In the genomic region with DNA sequence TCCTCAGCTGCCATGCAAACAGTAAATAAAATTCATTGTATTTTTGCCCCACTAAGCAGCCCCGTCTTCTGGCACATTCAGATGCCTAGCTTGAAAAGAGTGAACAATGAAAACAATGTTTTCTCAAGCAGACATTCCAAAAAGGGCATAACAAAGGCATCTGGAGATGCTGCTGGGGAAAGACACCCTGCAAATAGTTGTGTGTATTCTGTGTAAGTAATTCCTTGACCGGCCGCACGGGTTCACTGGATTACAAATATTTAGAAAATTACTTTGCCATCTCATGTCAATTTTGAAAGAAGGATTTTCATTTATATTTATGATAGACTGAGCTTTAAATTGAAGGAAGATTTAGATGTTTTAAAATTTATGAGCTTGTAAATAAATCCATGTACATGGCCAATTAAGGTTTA, we compare ENCODE assay signal across 16 cellular contexts.
A peak's percentile ranks its signal among the peaks of the same experiment; 100 is the strongest.
DNase-seq lines count a peak whose midpoint lies in the region; TF ChIP-seq lines count a peak whose summit lies in the region.
"Had no signal": no experiment of that assay in that cellular context is flagged by ENCODE, and none has a peak within 500 bp of the region (broad histone marks: within the 10 kb centered on the region; RNA-seq: fewer than 3 reads in every experiment).

No MANE protein-coding gene starts in this region.

- H3K36me3 ChIP-seq in mesendoderm (ENCODE audit: control insufficient read depth, insufficient read depth, low read length) (no peaks in the 10 kb centered on the region), transverse colon (no peaks in the 10 kb centered on the region), BE2C (no peaks in the 10 kb centered on the region)
- H3K36me3 ChIP-seq: gastrocnemius medialis had no signal

- no peak overlapping the region for H3K4me3 Mint-ChIP-seq in activated CD4-positive, alpha-beta memory T cell treated with anti-CD3 and anti-CD28 coated beads, Interleukin-2, amount 10 ng/mL, durations not matched to agents 7 days and 5 days
- H3K4me3 Mint-ChIP-seq: activated CD4-positive, alpha-beta T cell treated with anti-CD3 and anti-CD28 coated beads, Interleukin-2, amount 10 ng/mL, durations not matched to agents 7 days and 5 days; activated T-cell treated with anti-CD3 and anti-CD28 coated beads, Interleukin-2, amount 50 U/mL, for 72 hours; IgD-negative memory B cell had no signal

- peak; percentile 20 for DNase-seq in HCEC 1CT
- peak; percentile 64 for DNase-seq in choroid plexus epithelial cell (ENCODE audit: low read depth)
- DNase-seq in mesendoderm: peak; percentile 75
- no peak for DNase-seq in transverse colon
- no peak for DNase-seq in BE2C
- no peak for DNase-seq in activated CD4-positive, alpha-beta memory T cell treated with anti-CD3 and anti-CD28 coated beads, Interleukin-2, amount 10 ng/mL, durations not matched to agents 7 days and 5 days
- DNase-seq in T1000 (lab: John Stamatoyannopoulos, UW): no peak
- DNase-seq: activated CD4-positive, alpha-beta T cell treated with anti-CD3 and anti-CD28 coated beads, Interleukin-2, amount 10 ng/mL, durations not matched to agents 7 days and 5 days; activated T-cell treated with anti-CD3 and anti-CD28 coated beads, Interleukin-2, amount 50 U/mL, for 72 hours; effector memory CD4-positive, alpha-beta T cell; gastrocnemius medialis; naive B cell; NCI-H1092 treated with DMSO at 0.1 percent for 48 hours; stomach had no signal

- no peak overlapping the region for H3K4me2 ChIP-seq in mesendoderm (ENCODE audit: low read length)

- H3K79me1 ChIP-seq in mesendoderm (ENCODE audit: low read length): peaks cover 6% of the 10 kb centered on the region

- H3K4ac ChIP-seq in mesendoderm (ENCODE audit: low read depth, low read length): no peak overlapping the region

- no peak overlapping the region for H2AK5ac ChIP-seq in mesendoderm (ENCODE audit: low read length)

- no peak overlapping the region for H3K27ac Mint-ChIP-seq in activated CD4-positive, alpha-beta memory T cell treated with anti-CD3 and anti-CD28 coated beads, Interleukin-2, amount 10 ng/mL, durations not matched to agents 7 days and 5 days
- H3K27ac Mint-ChIP-seq: activated CD4-positive, alpha-beta T cell treated with anti-CD3 and anti-CD28 coated beads, Interleukin-2, amount 10 ng/mL, durations not matched to agents 7 days and 5 days; activated T-cell treated with anti-CD3 and anti-CD28 coated beads, Interleukin-2, amount 50 U/mL, for 72 hours; IgD-negative memory B cell had no signal

- no peak overlapping the region for H3K9ac ChIP-seq in mesendoderm (ENCODE audit: low read length)

- intact Hi-C loops in transverse colon (cut with DNase I; ENCODE audit: low total_unique reads): no loop called here

- no CpG with 5 or more reads among the region's 4 CpGs for WGBS in mesendoderm (ENCODE audit: extremely low coverage, insufficient coverage, low lambda C conversion rate)
- 71 to 84% methylated on average over 4 of the region's 4 CpGs for WGBS in transverse colon (ENCODE audit: low coverage in 1 of 2), 2 donors

- no peak overlapping the region for H2BK5ac ChIP-seq in mesendoderm (ENCODE audit: low read length)

- TF ChIP-seq CTCF in choroid plexus epithelial cell (conservative IDR thresholded peaks at IDR 0.05; ENCODE audit: low read depth, low read length) (peak; percentile 47), transverse colon (IDR thresholded peaks at IDR 0.05) (peak in 3 of 5 experiments; percentile 10 to 34 (median 13)), BE2C (IDR thresholded peaks at IDR 0.05; ENCODE audit: low read depth, low read length) (no peak)

- H3K4me3 ChIP-seq in choroid plexus epithelial cell (ENCODE audit: low read depth, low read length) (no peak overlapping the region), mesendoderm (ENCODE audit: low read length) (no peak overlapping the region), transverse colon (no peak overlapping the region), BE2C (ENCODE audit: low read depth, low read length) (no peak overlapping the region)
- H3K4me3 ChIP-seq: gastrocnemius medialis, skin epidermis, stomach had no signal

- H3K4me1 Mint-ChIP-seq in activated CD4-positive, alpha-beta memory T cell treated with anti-CD3 and anti-CD28 coated beads, Interleukin-2, amount 10 ng/mL, durations not matched to agents 7 days and 5 days: peaks cover 10% of the 10 kb centered on the region

- H4K8ac ChIP-seq in mesendoderm (ENCODE audit: low read depth, low read length): no peak overlapping the region

- H3K36me3 Mint-ChIP-seq in activated CD4-positive, alpha-beta memory T cell treated with anti-CD3 and anti-CD28 coated beads, Interleukin-2, amount 10 ng/mL, durations not matched to agents 7 days and 5 days (ENCODE audit: low read depth): peaks cover 11% of the 10 kb centered on the region

- no peaks in the 10 kb centered on the region for H3K27me3 ChIP-seq in mesendoderm (ENCODE audit: insufficient read depth, low read length, poor library complexity)
- H3K27me3 ChIP-seq in transverse colon: no peaks in the 10 kb centered on the region
- H3K27me3 ChIP-seq in BE2C: no peaks in the 10 kb centered on the region
- H3K27me3 ChIP-seq: gastrocnemius medialis, stomach had no signal

- no peaks in the 10 kb centered on the region for H3K27me3 Mint-ChIP-seq in activated CD4-positive, alpha-beta memory T cell treated with anti-CD3 and anti-CD28 coated beads, Interleukin-2, amount 10 ng/mL, durations not matched to agents 7 days and 5 days
- H3K27me3 Mint-ChIP-seq: activated CD4-positive, alpha-beta T cell treated with anti-CD3 and anti-CD28 coated beads, Interleukin-2, amount 10 ng/mL, durations not matched to agents 7 days and 5 days; IgD-negative memory B cell; naive B cell had no signal

- H4K5ac ChIP-seq in mesendoderm (ENCODE audit: low read length): no peak overlapping the region

- POLR2A ChIA-PET in activated CD4-positive, alpha-beta memory T cell treated with anti-CD3 and anti-CD28 coated beads, Interleukin-2, amount 10 ng/mL, durations not matched to agents 7 days and 5 days (lab: Charles Lee): no interaction called here

- in situ Hi-C loops in transverse colon (cut with MboI; ENCODE audit: low pct_ligation_motif_present in 1 of 4, low pct_unique_long_range_greater_than_20kb in 1 of 4, low sequenced_read_pairs in 3 of 4): no loop called here

- no peak for TF ChIP-seq EP300 in transverse colon (IDR thresholded peaks at IDR 0.05; ENCODE audit: low read depth)

- no peak for TF ChIP-seq POLR2A in transverse colon (IDR thresholded peaks at IDR 0.05)

- H3K79me2 ChIP-seq in mesendoderm (ENCODE audit: control insufficient read depth, insufficient read depth, low read length): no peaks in the 10 kb centered on the region

- H3K4me1 ChIP-seq in mesendoderm (ENCODE audit: control insufficient read depth, low read depth, low read length) (peaks cover 20% of the 10 kb centered on the region), transverse colon (peaks cover 30 to 74% (median 41%) of the 10 kb centered on the region in 4 donors), BE2C (no peaks in the 10 kb centered on the region)

- no peak overlapping the region for H3K27ac ChIP-seq in mesendoderm (ENCODE audit: low read depth, low read length)
- H3K27ac ChIP-seq in transverse colon: peak overlapping the region in 2 of 4 donors; percentile 17 to 26
- H3K27ac ChIP-seq: gastrocnemius medialis, skin epidermis had no signal

- CTCF ChIA-PET in activated CD4-positive, alpha-beta memory T cell treated with anti-CD3 and anti-CD28 coated beads, Interleukin-2, amount 10 ng/mL, durations not matched to agents 7 days and 5 days (lab: Charles Lee): interaction anchor here (1.0 to 1.7 kb wide), 3 partner anchors 12 to 268 kb away, joined by 4 to 5 read pairs (median 5); no protein-coding TSS in a partner anchor

- no peak overlapping the region for H3K56ac ChIP-seq in mesendoderm (ENCODE audit: low read length)

- H3K23ac ChIP-seq in mesendoderm (ENCODE audit: low read length): no peak overlapping the region

- H2BK120ac ChIP-seq in mesendoderm (ENCODE audit: low read depth, low read length): no peak overlapping the region

- H3K18ac ChIP-seq in mesendoderm (ENCODE audit: low read length): no peak overlapping the region

- H3K9me3 ChIP-seq in transverse colon (no peaks in the 10 kb centered on the region), BE2C (no peaks in the 10 kb centered on the region)
- H3K9me3 ChIP-seq: gastrocnemius medialis, stomach had no signal

- H3K9me3 Mint-ChIP-seq in activated CD4-positive, alpha-beta memory T cell treated with anti-CD3 and anti-CD28 coated beads, Interleukin-2, amount 10 ng/mL, durations not matched to agents 7 days and 5 days: no peaks in the 10 kb centered on the region
- H3K9me3 Mint-ChIP-seq: activated CD4-positive, alpha-beta T cell treated with anti-CD3 and anti-CD28 coated beads, Interleukin-2, amount 10 ng/mL, durations not matched to agents 7 days and 5 days; activated T-cell treated with anti-CD3 and anti-CD28 coated beads, Interleukin-2, amount 50 U/mL, for 72 hours; IgD-negative memory B cell; naive B cell had no signal

- H2BK15ac ChIP-seq in mesendoderm (replicated peaks; ENCODE audit: low read depth): no peak overlapping the region

Comparison
In these comparisons a context has a peak if more than half of its experiments do, and no peak if none do; other contexts are left out.
1. DNase-seq: peak in HCEC 1CT (single experiment), choroid plexus epithelial cell (single experiment) and mesendoderm (single experiment); none in transverse colon (single experiment), BE2C (single experiment), activated CD4-positive, alpha-beta memory T cell treated with anti-CD3 and anti-CD28 coated beads, Interleukin-2, amount 10 ng/mL, durations not matched to agents 7 days and 5 days (single experiment) and T1000 (single experiment).